18 cellular contexts compared by ENCODE assay signal in the genomic region with DNA sequence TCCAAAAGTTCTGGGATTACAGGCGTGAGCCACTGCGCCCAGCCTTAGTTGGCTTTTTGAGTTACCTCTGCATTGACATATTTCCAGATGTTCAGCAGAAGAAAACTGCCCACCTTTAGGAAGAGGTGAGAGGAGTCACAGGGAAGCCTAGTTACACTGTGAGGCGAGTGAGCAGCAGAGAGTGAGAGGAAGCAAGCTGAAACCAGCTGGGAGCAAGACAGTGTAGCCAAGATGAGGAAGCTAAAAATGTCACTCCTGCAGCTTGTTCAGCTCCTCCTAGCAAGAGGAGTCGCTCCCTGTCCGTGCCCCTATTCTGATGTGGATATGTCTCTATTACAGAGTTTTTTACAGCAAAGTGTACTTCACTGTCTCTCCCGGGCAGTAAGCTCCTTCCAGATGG.
"Had no signal": no experiment of that assay in that cellular context is flagged by ENCODE, and none has a peak within 500 bp of the region (broad histone marks: within the 10 kb centered on the region; RNA-seq: fewer than 3 reads in every experiment).

No MANE protein-coding gene starts in this region.

- H3K9me3 ChIP-seq: gastrocnemius medialis, prostate gland, right atrium auricular region, vagina had no signal

- H3K36me3 ChIP-seq: cardiac muscle cell, gastrocnemius medialis, prostate gland, right atrium auricular region, vagina had no signal

- DNase-seq: activated CD4-positive, alpha-beta memory T cell treated with anti-CD3 and anti-CD28 coated beads, Interleukin-2, amount 10 ng/mL, durations not matched to agents 7 days and 5 days; activated CD4-positive, alpha-beta T cell treated with anti-CD3 and anti-CD28 coated beads for 4 hours; activated CD8-positive, alpha-beta memory T cell treated with anti-CD3 and anti-CD28 coated beads, Interleukin-2, amount 10 ng/mL, durations not matched to agents 7 days and 5 days; activated naive CD4-positive, alpha-beta T cell; activated naive CD8-positive, alpha-beta T cell treated with anti-CD3 and anti-CD28 coated beads for 36 hours; amniotic stem cell; effector CD8-positive, alpha-beta T cell; gastrocnemius medialis; head of caudate nucleus; left ventricle myocardium superior; stimulated activated CD4-positive, alpha-beta T cell treated with anti-CD3 and anti-CD28 coated beads, Interleukin-2, amount 100 ng/mL, for 48 hours; trophoblast cell had no signal

- H3K4me1 ChIP-seq: gastrocnemius medialis, prostate gland, right atrium auricular region, vagina had no signal

- ATAC-seq: activated CD8-positive, alpha-beta memory T cell treated with anti-CD3 and anti-CD28 coated beads, Interleukin-2, amount 10 ng/mL, durations not matched to agents 7 days and 5 days; esophagus mucosa; gastrocnemius medialis; left ventricle myocardium superior; WTC11 had no signal

- H3K4me3 ChIP-seq: cardiac muscle cell, gastrocnemius medialis, prostate gland, right atrium auricular region, vagina had no signal

- H3K27ac ChIP-seq: cardiac muscle cell, gastrocnemius medialis, prostate gland, right atrium auricular region, vagina had no signal
